ENCODE assay signal across 14 cellular contexts in the genomic region with DNA sequence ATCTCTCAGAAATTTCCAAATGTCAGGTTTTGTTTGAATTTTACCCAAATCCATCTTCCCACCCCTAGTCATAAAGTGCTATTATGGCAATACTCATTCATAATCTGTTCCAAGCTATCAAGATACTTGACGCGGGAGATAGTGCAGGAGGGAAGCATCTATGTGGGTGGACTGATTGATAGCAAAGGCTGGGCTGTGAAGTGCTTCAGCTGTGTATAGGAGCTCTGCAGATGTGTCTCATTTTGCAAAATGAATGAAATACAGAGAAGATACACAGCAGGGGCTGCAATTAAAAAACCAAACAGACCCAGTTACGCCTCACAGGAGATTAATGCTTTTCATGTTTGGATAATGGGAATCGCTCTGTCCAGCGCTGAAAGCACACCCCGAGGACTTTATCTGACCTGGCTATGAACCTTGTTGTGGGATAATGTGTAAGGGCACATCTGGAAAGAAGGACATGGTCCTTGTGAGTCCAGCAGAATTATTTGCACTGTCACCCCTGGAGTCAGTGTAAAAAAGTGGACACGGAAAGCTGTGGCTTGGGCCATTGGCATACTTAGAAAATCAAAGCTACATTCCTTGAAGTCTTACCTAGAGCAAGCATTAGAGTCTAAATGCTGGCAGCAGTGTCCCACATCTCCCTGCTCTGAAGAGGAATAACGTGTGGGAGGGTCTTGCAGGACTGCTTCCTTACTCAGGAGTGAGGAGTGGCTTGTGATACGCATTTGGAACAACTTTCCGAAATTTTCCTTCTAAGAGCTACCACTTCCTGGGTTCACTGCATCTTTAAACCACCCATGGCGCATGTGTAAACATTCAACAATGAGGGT. TPM values are rescaled to one million over a fixed set of nuclear protein-coding genes. Genes with fewer than 3 reads are reported as not detected.
DNase-seq lines count a peak whose midpoint lies in the region; ATAC-seq, FAIRE-seq and TF ChIP-seq lines count a peak whose summit lies in the region.
"Had no signal": no experiment of that assay in that cellular context is flagged by ENCODE, and none has a peak within 500 bp of the region (broad histone marks: within the 10 kb centered on the region; RNA-seq: fewer than 3 reads in every experiment).

No MANE protein-coding gene starts in this region.

- BruUV-seq in MCF 10A (replicated peaks; lab: Mats Ljungman, UMichigan): TSS peak; percentile 24

- peak overlapping the region; percentile 90 for H3K4me2 ChIP-seq in A549

- no peak for TF ChIP-seq EP300 in A549 (IDR thresholded peaks at IDR 0.05)

- POLR2A ChIA-PET in A549 (lab: Yijun Ruan, JAX): no interaction called here
- POLR2A ChIA-PET in MCF 10A (lab: Yijun Ruan, JAX): interaction anchor here (0.6 to 13.2 kb wide), 29 partner anchors 6 to 1764 kb away, joined by 3 to 268 read pairs (median 5); partner anchors contain the start of genes PRELID2 and RBM27

- no peaks in the 10 kb centered on the region for H3K9me3 Mint-ChIP-seq in MCF 10A (ENCODE audit: unreplicated experiment)

- CTCF ChIA-PET in A549 (lab: Yijun Ruan, JAX) (interaction anchor here (1.1 to 1.9 kb wide), 3 partner anchors 31 to 110 kb away, joined by 3 to 5 read pairs (median 4); partner anchors contain the start of gene PRELID2), MCF 10A (lab: Yijun Ruan, JAX) (interaction anchor here (0.5 to 5.3 kb wide), 28 partner anchors 9 to 900 kb away, joined by 3 to 31 read pairs (median 4); no protein-coding TSS in a partner anchor)

- DNase-seq in A549 (ENCODE audit: low read depth in 1 of 2, low spot score in 1 of 2) (no peak), NCI-H146 treated with DMSO at 0.1 percent for 48 hours (lab: John Stamatoyannopoulos, UW; ENCODE audit: unreplicated experiment) (peak; percentile 2), MCF 10A (ENCODE audit: unreplicated experiment) (no peak), NCI-H2081 treated with DMSO at 0.1 percent for 48 hours (lab: John Stamatoyannopoulos, UW) (no peak), substantia nigra (lab: John Stamatoyannopoulos, UW) (no peak), NCI-H128 (lab: John Stamatoyannopoulos, UW; ENCODE audit: unreplicated experiment) (no peak)
- DNase-seq in stimulated activated CD4-positive, alpha-beta T cell treated with anti-CD3 and anti-CD28 coated beads, Interleukin-4, amount 100 ng/mL, for 1 hour: no peak
- DNase-seq: adrenal gland, GF-D8, NCI-H526 treated with DMSO at 0.1 percent for 48 hours, T-helper 17 cell had no signal

- H3K9ac ChIP-seq in mucosa of stomach (ENCODE audit: low read length): peak overlapping the region; percentile 82
- H3K9ac ChIP-seq: parathyroid adenoma had no signal

- peaks cover 28% of the 10 kb centered on the region for H3K36me3 Mint-ChIP-seq in MCF 10A (ENCODE audit: insufficient read depth, unreplicated experiment)

- no peak for TF ChIP-seq RAD21 in A549 (conservative IDR thresholded peaks at IDR 0.05 in 1 of 2, IDR thresholded peaks at IDR 0.05 in 1 of 2)

- H3K27me3 ChIP-seq in mucosa of stomach (ENCODE audit: control insufficient read depth, insufficient read depth, low read length): no peaks in the 10 kb centered on the region
- H3K27me3 ChIP-seq: adrenal gland had no signal

- H3K4me1 ChIP-seq in A549 (peaks cover 69% of the 10 kb centered on the region), mucosa of stomach (ENCODE audit: control insufficient read depth, insufficient read depth, low read length) (peaks cover 38% of the 10 kb centered on the region)

- H3K4me3 ChIP-seq in A549 (peak overlapping the region; percentile 45), mucosa of stomach (ENCODE audit: low read length) (peak overlapping the region; percentile 36)
- H3K4me3 ChIP-seq: adrenal gland had no signal

- H3K36me3 ChIP-seq in mucosa of stomach (ENCODE audit: control insufficient read depth, insufficient read depth, low read length): no peaks in the 10 kb centered on the region
- H3K36me3 ChIP-seq: adrenal gland had no signal

- TF ChIP-seq CTCF in A549 (IDR thresholded peaks at IDR 0.05) (no peak), MCF 10A (IDR thresholded peaks at IDR 0.05; ENCODE audit: unreplicated experiment) (no peak)

- H3K4me1 Mint-ChIP-seq in MCF 10A (ENCODE audit: insufficient read depth, unreplicated experiment): peaks cover 66% of the 10 kb centered on the region

- WGBS in A549 (ENCODE audit: missing lambda C conversion rate): 52% methylated on average over 11 of the region's 11 CpGs

- H3K4me3 Mint-ChIP-seq in MCF 10A (ENCODE audit: unreplicated experiment): peak overlapping the region; percentile 87
- H3K4me3 Mint-ChIP-seq: T-helper 17 cell had no signal

- FAIRE-seq in A549 (lab: Jason Lieb, UNC): no peak

- H3K9me3 ChIP-seq in A549: no peaks in the 10 kb centered on the region
- H3K9me3 ChIP-seq in mucosa of stomach (ENCODE audit: control insufficient read depth, low read length): no peaks in the 10 kb centered on the region
- H3K9me3 ChIP-seq: adrenal gland had no signal

- no peak for ATAC-seq in A549
- ATAC-seq: esophagus mucosa, T-helper 17 cell had no signal

- TF ChIP-seq POLR2A in A549 (IDR thresholded peaks at IDR 0.05; ENCODE audit: low read length): no peak

- no peaks in the 10 kb centered on the region for H3K27me3 Mint-ChIP-seq in MCF 10A (ENCODE audit: insufficient read depth, unreplicated experiment)

- intact Hi-C loops in MCF 10A (cut with micrococcal nuclease): loop anchor here (2.0 to 5.0 kb wide), 3 partner anchors 88 to 104 kb away; no protein-coding TSS in a partner anchor

- peak overlapping the region; percentile 75 to 94 for H3K27ac ChIP-seq in A549
- H3K27ac ChIP-seq in substantia nigra (ENCODE audit: low read depth, low read length, poor library complexity, severe bottlenecking): no peak overlapping the region
- H3K27ac ChIP-seq: adrenal gland, parathyroid adenoma had no signal

- peak overlapping the region; percentile 82 for H3K27ac Mint-ChIP-seq in MCF 10A (ENCODE audit: low read depth, unreplicated experiment)
- H3K27ac Mint-ChIP-seq: T-helper 17 cell had no signal

TF ChIP-seq in A549, 52 proteins besides CTCF, POLR2A, EP300 and RAD21:
- no peak for TF ChIP-seq E2F6 (IDR thresholded peaks at IDR 0.05; ENCODE audit: borderline replicate concordance, low read depth)
- TF ChIP-seq MYC (IDR thresholded peaks at IDR 0.05; ENCODE audit: borderline replicate concordance, low read length): no peak
- no peak for TF ChIP-seq RARB (CRISPR knock-in tag; IDR thresholded peaks at IDR 0.05)
- no peak for TF ChIP-seq KDM5A (IDR thresholded peaks at IDR 0.05)
- no peak for TF ChIP-seq KDM1A (IDR thresholded peaks at IDR 0.05; ENCODE audit: low read depth)
- no peak for TF ChIP-seq GATA3 (IDR thresholded peaks at IDR 0.05; ENCODE audit: borderline replicate concordance)
- no peak for TF ChIP-seq NFE2L2 (conservative IDR thresholded peaks at IDR 0.05; ENCODE audit: low read length)
- no peak for TF ChIP-seq MAFK (IDR thresholded peaks at IDR 0.05; ENCODE audit: partially characterized antibody)

RNA-seq across cellular contexts. Expression of gene SH3RF2, which starts 2.5 kb away (rescaled TPM):
- 6.0 and 6.9 TPM in 2 replicates for polyA plus RNA-seq in A549 (2011; rRNA removed)
- 4.0 and 4.1 TPM in 2 replicates for polyA plus RNA-seq in A549 (2012; cell fraction: cytosol; rRNA removed)
- 9.6 and 11.8 TPM in 2 replicates for polyA plus RNA-seq in A549 (2012; cell fraction: nucleus; rRNA removed)
- polyA plus RNA-seq in A549 (2017; fragmentation: RNase III; extraction: RNeasy Plus Mini Kit Qiagen cat#74134 plus additional on column Dnase treatment): 3.9 to 4.1 TPM (median 4.1 TPM) in 3 replicates
- polyA minus RNA-seq in A549 (2011; rRNA and poly(A)+ RNA removed): 11.5 and 13.2 TPM in 2 replicates
- 14.9 and 29.6 TPM in 2 replicates for total RNA-seq in MCF 10A (2022)
